27 cellular contexts compared by ENCODE assay signal in the genomic region with DNA sequence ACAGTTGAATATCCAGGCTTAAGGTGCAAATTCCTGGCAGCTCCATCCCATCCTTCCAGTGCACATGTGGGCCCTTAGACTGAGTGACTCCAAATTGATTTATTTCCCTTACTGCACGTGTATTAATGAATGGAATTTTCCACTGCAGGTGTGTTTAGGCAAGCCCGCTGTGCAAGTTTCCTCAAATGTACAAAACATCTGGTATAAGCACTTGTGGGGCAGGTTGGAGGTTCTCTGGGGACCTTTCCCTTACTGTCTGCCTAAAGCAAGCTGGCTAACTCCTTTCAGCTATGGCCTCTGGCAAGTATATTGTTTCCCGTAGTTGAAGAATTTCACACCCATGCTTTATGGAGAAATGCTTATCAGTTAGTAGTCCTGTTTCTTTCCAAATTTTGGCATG. TPM values are rescaled to one million over a fixed set of nuclear protein-coding genes. Genes with fewer than 3 reads are reported as not detected.
"Had no signal": no experiment of that assay in that cellular context is flagged by ENCODE, and none has a peak within 500 bp of the region (broad histone marks: within the 10 kb centered on the region; RNA-seq: fewer than 3 reads in every experiment).

No MANE protein-coding gene starts in this region.

- H3K27ac ChIP-seq: left lung, lower lobe of right lung, ovary, prostate gland, sigmoid colon, spleen, tibial nerve, uterus had no signal

- DNase-seq: hypothalamus; immature natural killer cell; kidney; left colon; left lung; lower lobe of right lung; mammary epithelial cell; mesenchymal stem cell; naive thymus-derived CD4-positive, alpha-beta T cell; ovary; retina; right cardiac atrium; sigmoid colon; small intestine; spleen; stimulated activated CD4-positive, alpha-beta T cell treated with anti-CD3 and anti-CD28 coated beads, Interleukin-4, amount 100 ng/mL, for 24 hours; stimulated activated naive CD4-positive, alpha-beta T cell; substantia nigra; uterus had no signal

- H3K27me3 ChIP-seq: left lung, ovary, sigmoid colon, spleen, tibial nerve, uterus had no signal

- ATAC-seq: left colon; left lung; lower lobe of right lung; naive thymus-derived CD4-positive, alpha-beta T cell; natural killer cell treated with Interleukin-12 subunit alpha and Interleukin-12 subunit beta and Interleukin-15 and Interleukin-18, amount 100 ng/mL, for 72 hours; right cardiac atrium; stimulated activated effector memory CD8-positive, alpha-beta T cell treated with anti-CD3 and anti-CD28 coated beads, Interleukin-12 subunit alpha, Interleukin-12 subunit beta, amount 100 ng/mL, for 72 hours had no signal

- H3K4me3 ChIP-seq: left lung, lower lobe of right lung, ovary, prostate gland, sigmoid colon, spleen, tibial nerve, uterus had no signal

- H3K9me3 ChIP-seq: left lung, lower lobe of right lung, ovary, prostate gland, uterus had no signal

- FAIRE-seq: islet of Langerhans, kidney, small intestine had no signal

- H3K4me1 ChIP-seq: left lung, lower lobe of right lung, prostate gland, sigmoid colon, tibial nerve, uterus had no signal

- H3K36me3 ChIP-seq: left lung, lower lobe of right lung, ovary, prostate gland, sigmoid colon, spleen, tibial nerve, uterus had no signal

RNA-seq across cellular contexts. Expression of gene GIMAP6, which starts 25.3 kb away (rescaled TPM):
- total RNA-seq: mammary epithelial cell, mesothelial cell of epicardium, myocyte had no signal
- polyA plus RNA-seq: mammary epithelial cell, neural cell had no signal

RNA-seq across cellular contexts. Expression of gene GIMAP2, which starts 28.0 kb away (rescaled TPM):
- total RNA-seq: mesothelial cell of epicardium had no signal
- polyA plus RNA-seq: neural cell had no signal

RNA-seq across cellular contexts. Expression of gene GIMAP1, which starts 58.9 kb away (rescaled TPM):
- total RNA-seq: mammary epithelial cell, mesothelial cell of epicardium, myocyte had no signal
- polyA plus RNA-seq: mammary epithelial cell, neural cell had no signal
